14 cellular contexts compared by ENCODE assay signal in genomic region chr9:126939821-126940221, GRCh38. TPM values are rescaled to one million over a fixed set of nuclear protein-coding genes. Genes with fewer than 3 reads are reported as not detected.
A peak's percentile ranks its signal among the peaks of the same experiment; 100 is the strongest.
DNase-seq lines count a peak whose midpoint lies in the region; ATAC-seq, FAIRE-seq and TF ChIP-seq lines count a peak whose summit lies in the region.
"Had no signal": no experiment of that assay in that cellular context is flagged by ENCODE, and none has a peak within 500 bp of the region (broad histone marks: within the 10 kb centered on the region; RNA-seq: fewer than 3 reads in every experiment).

No MANE protein-coding gene starts in this region.

- H3K36me3 Mint-ChIP-seq in activated CD4-positive, alpha-beta memory T cell treated with anti-CD3 and anti-CD28 coated beads, Interleukin-2, amount 10 ng/mL, durations not matched to agents 7 days and 5 days (ENCODE audit: low read depth) = no peaks in the 10 kb centered on the region
- H3K36me3 Mint-ChIP-seq: CD14-positive monocyte had no signal

- H3K27ac ChIP-seq in heart left ventricle = no peak overlapping the region
- H3K27ac ChIP-seq in WERI-Rb-1 = no peak overlapping the region
- H3K27ac ChIP-seq: ovary, SJCRH30, tibial nerve had no signal

- ATAC-seq in left ventricle myocardium superior = peak; percentile 4
- no peak for ATAC-seq in heart left ventricle
- ATAC-seq in GM21576 (IDR thresholded peaks at IDR 0.05; ENCODE audit: unreplicated experiment) = no peak

- no peaks in the 10 kb centered on the region for H3K9me3 Mint-ChIP-seq in activated CD4-positive, alpha-beta memory T cell treated with anti-CD3 and anti-CD28 coated beads, Interleukin-2, amount 10 ng/mL, durations not matched to agents 7 days and 5 days

- POLR2A ChIA-PET in activated CD4-positive, alpha-beta memory T cell treated with anti-CD3 and anti-CD28 coated beads, Interleukin-2, amount 10 ng/mL, durations not matched to agents 7 days and 5 days (lab: Charles Lee) = no interaction called here

- H3K27ac Mint-ChIP-seq in activated CD4-positive, alpha-beta memory T cell treated with anti-CD3 and anti-CD28 coated beads, Interleukin-2, amount 10 ng/mL, durations not matched to agents 7 days and 5 days = no peak overlapping the region
- H3K27ac Mint-ChIP-seq: CD14-positive monocyte, T-helper 17 cell had no signal

- H3K27me3 Mint-ChIP-seq in activated CD4-positive, alpha-beta memory T cell treated with anti-CD3 and anti-CD28 coated beads, Interleukin-2, amount 10 ng/mL, durations not matched to agents 7 days and 5 days = peaks cover 26% of the 10 kb centered on the region
- H3K27me3 Mint-ChIP-seq: T-helper 17 cell had no signal

- TF ChIP-seq POLR2A in heart left ventricle (IDR thresholded peaks at IDR 0.05) = no peak

- H3K4me1 ChIP-seq in heart left ventricle (peaks cover 0 to 55% (median 21%) of the 10 kb centered on the region in 12 donors), mucosa of stomach (ENCODE audit: control insufficient read depth, insufficient read depth, low read length) (peaks cover 17% of the 10 kb centered on the region)
- H3K4me1 ChIP-seq: SJCRH30 had no signal

- H3K9me3 ChIP-seq in heart left ventricle = peaks cover 0 to 5% (median 0%) of the 10 kb centered on the region in 12 donors
- H3K9me3 ChIP-seq in mucosa of stomach (ENCODE audit: control insufficient read depth, low read length) = no peaks in the 10 kb centered on the region
- H3K9me3 ChIP-seq in WERI-Rb-1 (ENCODE audit: severe bottlenecking) = no peaks in the 10 kb centered on the region
- H3K9me3 ChIP-seq: ovary, SJCRH30, tibial nerve had no signal

- FAIRE-seq in islet of Langerhans (lab: Jason Lieb, UNC) = peak; percentile 71
- FAIRE-seq: frontal cortex had no signal

- TF ChIP-seq CTCF in heart left ventricle (IDR thresholded peaks at IDR 0.05) (no peak), WERI-Rb-1 (IDR thresholded peaks at IDR 0.05; ENCODE audit: low read depth, low read length) (no peak)

- intact Hi-C loops in left ventricle myocardium superior (cut with micrococcal nuclease) = loop anchor here (5.0 kb wide), 1 partner anchor 257 kb away; no protein-coding TSS in a partner anchor
- intact Hi-C loops in heart left ventricle (cut with DNase I) = loop anchor here (1.0 to 10.0 kb wide), 5 partner anchors 258 to 405 kb away; no protein-coding TSS in a partner anchor

- CTCF ChIA-PET in activated CD4-positive, alpha-beta memory T cell treated with anti-CD3 and anti-CD28 coated beads, Interleukin-2, amount 10 ng/mL, durations not matched to agents 7 days and 5 days (lab: Charles Lee) = interaction anchor here (0.6 to 5.2 kb wide), 12 partner anchors 21 to 285 kb away, joined by 3 to 57 read pairs (median 4); no protein-coding TSS in a partner anchor

- WGBS in heart left ventricle, 4 donors = 75 to 81% (median 79%) methylated on average over 6 of the region's 6 CpGs

- H3K4me3 ChIP-seq in heart left ventricle (no peak overlapping the region), mucosa of stomach (ENCODE audit: low read length) (no peak overlapping the region), WERI-Rb-1 (ENCODE audit: low read depth, low read length) (no peak overlapping the region)
- H3K4me3 ChIP-seq: ovary, SJCRH30, tibial nerve had no signal

- peak overlapping the region; percentile 36 for H3K9ac ChIP-seq in mucosa of stomach (ENCODE audit: low read length)

- H3K36me3 ChIP-seq in heart left ventricle (no peaks in the 10 kb centered on the region), mucosa of stomach (ENCODE audit: control insufficient read depth, insufficient read depth, low read length) (no peaks in the 10 kb centered on the region), WERI-Rb-1 (no peaks in the 10 kb centered on the region; the same call in 1 of the 2 replicates)
- H3K36me3 ChIP-seq: ovary, SJCRH30, tibial nerve had no signal

- H3K4me3 Mint-ChIP-seq in activated CD4-positive, alpha-beta memory T cell treated with anti-CD3 and anti-CD28 coated beads, Interleukin-2, amount 10 ng/mL, durations not matched to agents 7 days and 5 days = no peak overlapping the region
- H3K4me3 Mint-ChIP-seq: T-helper 17 cell had no signal

- H3K4me1 Mint-ChIP-seq in activated CD4-positive, alpha-beta memory T cell treated with anti-CD3 and anti-CD28 coated beads, Interleukin-2, amount 10 ng/mL, durations not matched to agents 7 days and 5 days = peaks cover 5% of the 10 kb centered on the region

- DNase-seq in left ventricle myocardium superior (no peak), heart left ventricle (no peak), WERI-Rb-1 (no peak), SKM-1 (lab: John Stamatoyannopoulos, UW; ENCODE audit: unreplicated experiment) (no peak)
- DNase-seq in activated CD4-positive, alpha-beta memory T cell treated with anti-CD3 and anti-CD28 coated beads, Interleukin-2, amount 10 ng/mL, durations not matched to agents 7 days and 5 days = no peak

- H3K27me3 ChIP-seq in heart left ventricle (no peaks in the 10 kb centered on the region), mucosa of stomach (ENCODE audit: control insufficient read depth, insufficient read depth, low read length) (no peaks in the 10 kb centered on the region), WERI-Rb-1 (ENCODE audit: insufficient read depth, low read depth, severe bottlenecking) (no peaks in the 10 kb centered on the region)
- H3K27me3 ChIP-seq: ovary, tibial nerve had no signal

RNA-seq across cellular contexts. Expression of gene RALGPS1, which starts 25.2 kb away (rescaled TPM):
- 21.1 TPM for total RNA-seq in left ventricle myocardium superior
- total RNA-seq in heart left ventricle = 10 to 100 TPM in 8 of 9 donors, 1 to 10 TPM in 1; 9.7 to 21.8 (median 14.4) TPM
- polyA plus RNA-seq in heart left ventricle = 10 to 100 TPM in 1 of 2 donors, 1 to 10 TPM in 1; 8.0 to 15.8 TPM
- 1 to 10 TPM; 2.8 to 3.4 TPM for total RNA-seq in activated CD4-positive, alpha-beta memory T cell treated with anti-CD3 and anti-CD28 coated beads, Interleukin-2, amount 10 ng/mL, durations not matched to agents 7 days and 5 days
